In the genomic region with DNA sequence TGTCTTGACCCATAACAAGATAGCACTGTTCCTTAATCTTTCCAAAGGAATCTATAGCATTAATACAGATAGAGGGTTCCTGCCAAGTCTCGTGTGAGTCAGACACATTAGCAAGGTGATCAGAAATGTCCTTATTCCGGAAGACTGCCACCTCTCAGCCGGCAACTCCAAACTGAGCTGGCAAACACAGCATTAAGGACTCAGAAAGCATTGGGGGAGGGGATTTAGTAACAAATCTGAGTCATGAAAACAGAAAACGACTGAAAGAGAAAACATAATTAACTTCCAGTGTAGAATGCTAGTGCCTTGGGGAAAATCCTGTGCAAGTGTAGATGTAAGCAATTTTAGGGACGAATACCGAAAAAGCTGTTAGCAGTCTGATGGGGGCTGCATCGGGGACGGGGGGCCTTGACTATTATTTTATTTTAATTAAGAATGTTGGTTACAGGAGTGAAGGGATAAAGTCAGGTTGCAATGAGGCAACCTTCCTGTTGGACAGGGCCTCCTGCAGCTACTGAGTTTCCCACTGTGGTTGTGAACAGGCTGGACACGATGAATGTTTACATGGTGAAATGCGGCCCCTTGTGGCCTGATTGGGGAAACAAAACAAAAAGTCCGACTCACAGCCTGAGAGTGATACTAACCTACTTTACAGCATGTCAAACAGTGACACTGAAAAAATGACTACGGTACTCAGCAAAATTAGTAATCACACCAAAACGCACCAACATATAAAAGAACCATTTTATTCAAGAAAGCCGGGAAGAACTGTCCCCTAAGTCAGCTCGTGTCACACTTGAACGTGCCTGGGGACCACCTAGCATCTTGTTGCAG, we compare ENCODE assay signal across 8 cellular contexts. TPM values are rescaled to one million over a fixed set of nuclear protein-coding genes. Genes with fewer than 3 reads are reported as not detected.
DNase-seq lines count a peak whose midpoint lies in the region; ATAC-seq and FAIRE-seq lines count a peak whose summit lies in the region.

No MANE protein-coding gene starts in this region.

- no peak overlapping the region for H3K27ac Mint-ChIP-seq in activated CD4-positive, alpha-beta memory T cell treated with anti-CD3 and anti-CD28 coated beads, Interleukin-2, amount 10 ng/mL, durations not matched to agents 7 days and 5 days
- no peak overlapping the region for H3K27ac Mint-ChIP-seq in naive thymus-derived CD8-positive, alpha-beta T cell

- H3K36me3 ChIP-seq in effector memory CD4-positive, alpha-beta T cell (ENCODE audit: control insufficient read depth, insufficient read depth, low read length): no peaks in the 10 kb centered on the region

- no peaks in the 10 kb centered on the region for H3K36me3 Mint-ChIP-seq in activated CD4-positive, alpha-beta memory T cell treated with anti-CD3 and anti-CD28 coated beads, Interleukin-2, amount 10 ng/mL, durations not matched to agents 7 days and 5 days (ENCODE audit: low read depth)
- no peaks in the 10 kb centered on the region for H3K36me3 Mint-ChIP-seq in naive thymus-derived CD8-positive, alpha-beta T cell

- CTCF ChIA-PET in activated CD4-positive, alpha-beta memory T cell treated with anti-CD3 and anti-CD28 coated beads, Interleukin-2, amount 10 ng/mL, durations not matched to agents 7 days and 5 days (lab: Charles Lee): interaction anchor here (0.6 to 3.4 kb wide), 7 partner anchors 11 to 393 kb away, joined by 3 to 19 read pairs (median 4); partner anchors contain the start of genes HUNK and MIS18A

- H3K9me3 Mint-ChIP-seq in activated CD4-positive, alpha-beta memory T cell treated with anti-CD3 and anti-CD28 coated beads, Interleukin-2, amount 10 ng/mL, durations not matched to agents 7 days and 5 days: no peaks in the 10 kb centered on the region
- no peaks in the 10 kb centered on the region for H3K9me3 Mint-ChIP-seq in naive thymus-derived CD8-positive, alpha-beta T cell

- peak; percentile 77 for ATAC-seq in HG03439 (IDR thresholded peaks at IDR 0.05; ENCODE audit: unreplicated experiment)
- peak; percentile 52 to 59 for ATAC-seq in naive thymus-derived CD8-positive, alpha-beta T cell

- H3K4me3 Mint-ChIP-seq in activated CD4-positive, alpha-beta memory T cell treated with anti-CD3 and anti-CD28 coated beads, Interleukin-2, amount 10 ng/mL, durations not matched to agents 7 days and 5 days: no peak overlapping the region
- H3K4me3 Mint-ChIP-seq in naive thymus-derived CD8-positive, alpha-beta T cell: no peak overlapping the region

- no peak overlapping the region for H3K4me3 ChIP-seq in effector memory CD4-positive, alpha-beta T cell (ENCODE audit: insufficient read depth, low read depth, low read length, poor library complexity, severe bottlenecking)

- no peaks in the 10 kb centered on the region for H3K27me3 Mint-ChIP-seq in activated CD4-positive, alpha-beta memory T cell treated with anti-CD3 and anti-CD28 coated beads, Interleukin-2, amount 10 ng/mL, durations not matched to agents 7 days and 5 days
- peaks cover 2 to 11% (median 3%) of the 10 kb centered on the region in 5 donors for H3K27me3 Mint-ChIP-seq in naive thymus-derived CD8-positive, alpha-beta T cell

- H3K4me1 ChIP-seq in effector memory CD4-positive, alpha-beta T cell (ENCODE audit: control insufficient read depth, insufficient read depth, low read length, poor library complexity, severe bottlenecking): no peaks in the 10 kb centered on the region

- H3K27ac ChIP-seq in effector memory CD4-positive, alpha-beta T cell (ENCODE audit: insufficient read depth, low read length, poor library complexity, severe bottlenecking): no peak overlapping the region

- H3K9me3 ChIP-seq in effector memory CD4-positive, alpha-beta T cell (ENCODE audit: control insufficient read depth, low read length): no peaks in the 10 kb centered on the region

- POLR2A ChIA-PET in activated CD4-positive, alpha-beta memory T cell treated with anti-CD3 and anti-CD28 coated beads, Interleukin-2, amount 10 ng/mL, durations not matched to agents 7 days and 5 days (lab: Charles Lee): no interaction called here
- POLR2A ChIA-PET in naive thymus-derived CD8-positive, alpha-beta T cell (lab: Charles Lee): no interaction called here

- FAIRE-seq in GM18507 (lab: Jason Lieb, UNC): peak; percentile 75

- DNase-seq in Ammon's horn (ENCODE audit: low spot score) (peak; percentile 91), GM18507 (ENCODE audit: extremely low spot score, insufficient read length, low read depth) (peak; percentile 12), NCI-H345 treated with DMSO at 0.1 percent for 48 hours (lab: John Stamatoyannopoulos, UW; ENCODE audit: unreplicated experiment) (peak; percentile 72), fibroblast of peridontal ligament (ENCODE audit: extremely low read depth) (peak; percentile 88)
- DNase-seq in activated CD4-positive, alpha-beta memory T cell treated with anti-CD3 and anti-CD28 coated beads, Interleukin-2, amount 10 ng/mL, durations not matched to agents 7 days and 5 days: peak; percentile 50
- peak in 5 of 10 donors; percentile 19 to 43 (median 33) for DNase-seq in naive thymus-derived CD8-positive, alpha-beta T cell
- DNase-seq in effector memory CD4-positive, alpha-beta T cell: no peak

- no peaks in the 10 kb centered on the region for H3K27me3 ChIP-seq in effector memory CD4-positive, alpha-beta T cell (replicated peaks; ENCODE audit: control insufficient read depth, insufficient read depth, low read length, poor library complexity, severe bottlenecking)

- peaks cover 1% of the 10 kb centered on the region for H3K4me1 Mint-ChIP-seq in activated CD4-positive, alpha-beta memory T cell treated with anti-CD3 and anti-CD28 coated beads, Interleukin-2, amount 10 ng/mL, durations not matched to agents 7 days and 5 days
- H3K4me1 Mint-ChIP-seq in naive thymus-derived CD8-positive, alpha-beta T cell: peaks cover 0 to 3% (median under 1%) of the 10 kb centered on the region in 4 donors

RNA-seq across cellular contexts. Expression of gene MIS18A, which starts 20.7 kb away (rescaled TPM):
- total RNA-seq in activated CD4-positive, alpha-beta memory T cell treated with anti-CD3 and anti-CD28 coated beads, Interleukin-2, amount 10 ng/mL, durations not matched to agents 7 days and 5 days: 10 to 100 TPM; 19.7 to 20.3 TPM
- total RNA-seq in naive thymus-derived CD8-positive, alpha-beta T cell: 10 to 100 TPM; 10.8 to 11.3 TPM
- 10 to 100 TPM; 12.8 to 14.2 (median 14.0) TPM for polyA plus RNA-seq in naive thymus-derived CD8-positive, alpha-beta T cell

RNA-seq across cellular contexts. Expression of gene MRAP, which starts 40.5 kb away (rescaled TPM):
- total RNA-seq in activated CD4-positive, alpha-beta memory T cell treated with anti-CD3 and anti-CD28 coated beads, Interleukin-2, amount 10 ng/mL, durations not matched to agents 7 days and 5 days: not detected
- total RNA-seq in naive thymus-derived CD8-positive, alpha-beta T cell: not detected
- not detected for polyA plus RNA-seq in naive thymus-derived CD8-positive, alpha-beta T cell

Comparison
In these comparisons a context has a peak if more than half of its experiments do, and no peak if none do; other contexts are left out.
1. DNase-seq: peak in Ammon's horn (single experiment), GM18507 (single experiment), NCI-H345 treated with DMSO at 0.1 percent for 48 hours (single experiment), activated CD4-positive, alpha-beta memory T cell treated with anti-CD3 and anti-CD28 coated beads, Interleukin-2, amount 10 ng/mL, durations not matched to agents 7 days and 5 days (single experiment) and fibroblast of peridontal ligament (single experiment); none in effector memory CD4-positive, alpha-beta T cell (0 of 3).